1 cellular context compared by ENCODE assay signal in the genomic region with DNA sequence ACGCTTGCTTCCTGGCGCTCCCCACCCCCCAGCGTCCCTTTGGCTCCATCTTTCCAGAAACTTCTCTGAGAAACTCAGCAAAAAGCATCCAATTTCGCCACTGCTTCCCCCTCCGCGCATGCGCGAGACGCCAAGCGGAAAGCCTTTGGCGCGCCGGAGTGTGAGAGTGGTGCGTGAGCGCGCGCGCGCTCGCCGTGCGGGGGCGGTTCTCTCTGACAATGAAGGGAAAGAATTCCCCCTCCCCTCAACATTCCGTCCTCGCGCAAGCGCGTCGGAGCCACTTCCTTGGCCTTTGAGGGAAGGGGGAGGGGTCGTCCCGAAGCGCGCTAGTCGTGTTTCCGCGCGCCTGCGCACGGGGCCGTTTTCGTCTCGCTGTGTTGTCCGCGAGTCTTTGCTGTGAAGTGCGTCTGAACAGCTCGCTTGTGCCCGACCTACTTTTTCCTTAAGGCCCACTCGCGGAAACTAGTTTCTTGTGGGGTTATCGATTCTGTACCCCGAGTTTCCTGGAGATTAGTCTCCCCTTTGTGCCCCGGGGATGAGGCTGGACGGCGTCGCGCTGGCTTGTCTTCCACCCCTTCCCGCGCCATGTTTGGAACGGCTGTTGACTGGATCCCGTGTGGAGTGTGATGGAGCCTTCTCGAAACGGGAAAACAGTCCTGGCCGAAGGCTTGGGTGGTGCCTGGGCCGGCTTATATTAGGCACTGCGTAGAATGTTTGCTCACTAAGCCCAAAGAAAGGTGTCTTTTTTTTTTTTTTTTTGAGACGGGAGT.
TF ChIP-seq lines count a peak whose summit lies in the region.

No MANE protein-coding gene starts in this region.

TF ChIP-seq in HepG2, 621 proteins besides CTCF, POLR2A, EP300 and RAD21 (continued from another document and continues in another):
- TF ChIP-seq, protein P1, sequence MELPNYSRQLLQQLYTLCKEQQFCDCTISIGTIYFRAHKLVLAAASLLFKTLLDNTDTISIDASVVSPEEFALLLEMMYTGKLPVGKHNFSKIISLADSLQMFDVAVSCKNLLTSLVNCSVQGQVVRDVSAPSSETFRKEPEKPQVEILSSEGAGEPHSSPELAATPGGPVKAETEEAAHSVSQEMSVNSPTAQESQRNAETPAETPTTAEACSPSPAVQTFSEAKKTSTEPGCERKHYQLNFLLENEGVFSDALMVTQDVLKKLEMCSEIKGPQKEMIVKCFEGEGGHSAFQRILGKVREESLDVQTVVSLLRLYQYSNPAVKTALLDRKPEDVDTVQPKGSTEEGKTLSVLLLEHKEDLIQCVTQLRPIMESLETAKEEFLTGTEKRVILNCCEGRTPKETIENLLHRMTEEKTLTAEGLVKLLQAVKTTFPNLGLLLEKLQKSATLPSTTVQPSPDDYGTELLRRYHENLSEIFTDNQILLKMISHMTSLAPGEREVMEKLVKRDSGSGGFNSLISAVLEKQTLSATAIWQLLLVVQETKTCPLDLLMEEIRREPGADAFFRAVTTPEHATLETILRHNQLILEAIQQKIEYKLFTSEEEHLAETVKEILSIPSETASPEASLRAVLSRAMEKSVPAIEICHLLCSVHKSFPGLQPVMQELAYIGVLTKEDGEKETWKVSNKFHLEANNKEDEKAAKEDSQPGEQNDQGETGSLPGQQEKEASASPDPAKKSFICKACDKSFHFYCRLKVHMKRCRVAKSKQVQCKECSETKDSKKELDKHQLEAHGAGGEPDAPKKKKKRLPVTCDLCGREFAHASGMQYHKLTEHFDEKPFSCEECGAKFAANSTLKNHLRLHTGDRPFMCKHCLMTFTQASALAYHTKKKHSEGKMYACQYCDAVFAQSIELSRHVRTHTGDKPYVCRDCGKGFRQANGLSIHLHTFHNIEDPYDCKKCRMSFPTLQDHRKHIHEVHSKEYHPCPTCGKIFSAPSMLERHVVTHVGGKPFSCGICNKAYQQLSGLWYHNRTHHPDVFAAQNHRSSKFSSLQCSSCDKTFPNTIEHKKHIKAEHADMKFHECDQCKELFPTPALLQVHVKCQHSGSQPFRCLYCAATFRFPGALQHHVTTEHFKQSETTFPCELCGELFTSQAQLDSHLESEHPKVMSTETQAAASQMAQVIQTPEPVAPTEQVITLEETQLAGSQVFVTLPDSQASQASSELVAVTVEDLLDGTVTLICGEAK (IDR thresholded peaks at IDR 0.05) = no peak
- TF ChIP-seq, protein P1 (CRISPR knock-in tag; IDR thresholded peaks at IDR 0.05) = no peak; the same call in 1 of the 2 replicates
- TF ChIP-seq ZSCAN21 (CRISPR knock-in tag; IDR thresholded peaks at IDR 0.05; ENCODE audit: borderline replicate concordance) = peak; percentile 78
- TF ChIP-seq, protein P2, sequence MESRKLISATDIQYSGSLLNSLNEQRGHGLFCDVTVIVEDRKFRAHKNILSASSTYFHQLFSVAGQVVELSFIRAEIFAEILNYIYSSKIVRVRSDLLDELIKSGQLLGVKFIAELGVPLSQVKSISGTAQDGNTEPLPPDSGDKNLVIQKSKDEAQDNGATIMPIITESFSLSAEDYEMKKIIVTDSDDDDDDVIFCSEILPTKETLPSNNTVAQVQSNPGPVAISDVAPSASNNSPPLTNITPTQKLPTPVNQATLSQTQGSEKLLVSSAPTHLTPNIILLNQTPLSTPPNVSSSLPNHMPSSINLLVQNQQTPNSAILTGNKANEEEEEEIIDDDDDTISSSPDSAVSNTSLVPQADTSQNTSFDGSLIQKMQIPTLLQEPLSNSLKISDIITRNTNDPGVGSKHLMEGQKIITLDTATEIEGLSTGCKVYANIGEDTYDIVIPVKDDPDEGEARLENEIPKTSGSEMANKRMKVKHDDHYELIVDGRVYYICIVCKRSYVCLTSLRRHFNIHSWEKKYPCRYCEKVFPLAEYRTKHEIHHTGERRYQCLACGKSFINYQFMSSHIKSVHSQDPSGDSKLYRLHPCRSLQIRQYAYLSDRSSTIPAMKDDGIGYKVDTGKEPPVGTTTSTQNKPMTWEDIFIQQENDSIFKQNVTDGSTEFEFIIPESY (CRISPR knock-in tag; IDR thresholded peaks at IDR 0.05) = no peak; the same call in 1 of the 2 replicates
- TF ChIP-seq, protein P3, sequence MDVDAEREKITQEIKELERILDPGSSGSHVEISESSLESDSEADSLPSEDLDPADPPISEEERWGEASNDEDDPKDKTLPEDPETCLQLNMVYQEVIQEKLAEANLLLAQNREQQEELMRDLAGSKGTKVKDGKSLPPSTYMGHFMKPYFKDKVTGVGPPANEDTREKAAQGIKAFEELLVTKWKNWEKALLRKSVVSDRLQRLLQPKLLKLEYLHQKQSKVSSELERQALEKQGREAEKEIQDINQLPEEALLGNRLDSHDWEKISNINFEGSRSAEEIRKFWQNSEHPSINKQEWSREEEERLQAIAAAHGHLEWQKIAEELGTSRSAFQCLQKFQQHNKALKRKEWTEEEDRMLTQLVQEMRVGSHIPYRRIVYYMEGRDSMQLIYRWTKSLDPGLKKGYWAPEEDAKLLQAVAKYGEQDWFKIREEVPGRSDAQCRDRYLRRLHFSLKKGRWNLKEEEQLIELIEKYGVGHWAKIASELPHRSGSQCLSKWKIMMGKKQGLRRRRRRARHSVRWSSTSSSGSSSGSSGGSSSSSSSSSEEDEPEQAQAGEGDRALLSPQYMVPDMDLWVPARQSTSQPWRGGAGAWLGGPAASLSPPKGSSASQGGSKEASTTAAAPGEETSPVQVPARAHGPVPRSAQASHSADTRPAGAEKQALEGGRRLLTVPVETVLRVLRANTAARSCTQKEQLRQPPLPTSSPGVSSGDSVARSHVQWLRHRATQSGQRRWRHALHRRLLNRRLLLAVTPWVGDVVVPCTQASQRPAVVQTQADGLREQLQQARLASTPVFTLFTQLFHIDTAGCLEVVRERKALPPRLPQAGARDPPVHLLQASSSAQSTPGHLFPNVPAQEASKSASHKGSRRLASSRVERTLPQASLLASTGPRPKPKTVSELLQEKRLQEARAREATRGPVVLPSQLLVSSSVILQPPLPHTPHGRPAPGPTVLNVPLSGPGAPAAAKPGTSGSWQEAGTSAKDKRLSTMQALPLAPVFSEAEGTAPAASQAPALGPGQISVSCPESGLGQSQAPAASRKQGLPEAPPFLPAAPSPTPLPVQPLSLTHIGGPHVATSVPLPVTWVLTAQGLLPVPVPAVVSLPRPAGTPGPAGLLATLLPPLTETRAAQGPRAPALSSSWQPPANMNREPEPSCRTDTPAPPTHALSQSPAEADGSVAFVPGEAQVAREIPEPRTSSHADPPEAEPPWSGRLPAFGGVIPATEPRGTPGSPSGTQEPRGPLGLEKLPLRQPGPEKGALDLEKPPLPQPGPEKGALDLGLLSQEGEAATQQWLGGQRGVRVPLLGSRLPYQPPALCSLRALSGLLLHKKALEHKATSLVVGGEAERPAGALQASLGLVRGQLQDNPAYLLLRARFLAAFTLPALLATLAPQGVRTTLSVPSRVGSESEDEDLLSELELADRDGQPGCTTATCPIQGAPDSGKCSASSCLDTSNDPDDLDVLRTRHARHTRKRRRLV (CRISPR knock-in tag; IDR thresholded peaks at IDR 0.05) = no peak
- no peak for TF ChIP-seq JUND (CRISPR knock-in tag; IDR thresholded peaks at IDR 0.05)
- TF ChIP-seq DNMT1 (CRISPR knock-in tag; IDR thresholded peaks at IDR 0.05) = 0 out of 2 replicates have a peak, but pooled peaks have one; percentile 50
- no peak for TF ChIP-seq ZNF558 (CRISPR knock-in tag; IDR thresholded peaks at IDR 0.05; ENCODE audit: borderline replicate concordance)
- TF ChIP-seq ZNF121 (CRISPR knock-in tag; IDR thresholded peaks at IDR 0.05) = peak; percentile 95
- TF ChIP-seq THAP7 (CRISPR knock-in tag; IDR thresholded peaks at IDR 0.05) = no peak
- TF ChIP-seq SNRNP70 (IDR thresholded peaks at IDR 0.05; ENCODE audit: low read depth, low read length) = no peak
- TF ChIP-seq ZNF672 (CRISPR knock-in tag; IDR thresholded peaks at IDR 0.05) = no peak
- TF ChIP-seq REL (CRISPR knock-in tag; conservative IDR thresholded peaks at IDR 0.05) = no peak
- peak; percentile 58; the same call in 1 of the 2 replicates for TF ChIP-seq ZBTB7A (CRISPR knock-in tag; IDR thresholded peaks at IDR 0.05)
- 0 out of 2 replicates have a peak, but pooled peaks have one; percentile 19 for TF ChIP-seq ZBTB39 (CRISPR knock-in tag; IDR thresholded peaks at IDR 0.05)
- TF ChIP-seq CBX5 (CRISPR knock-in tag; IDR thresholded peaks at IDR 0.05; ENCODE audit: borderline replicate concordance) = no peak
- TF ChIP-seq ZBTB2 (CRISPR knock-in tag; IDR thresholded peaks at IDR 0.05; ENCODE audit: low read depth) = no peak
- TF ChIP-seq SALL1 (CRISPR knock-in tag; IDR thresholded peaks at IDR 0.05) = peak; percentile 76
- TF ChIP-seq NCOA1 (CRISPR knock-in tag; IDR thresholded peaks at IDR 0.05) = no peak
- no peak for TF ChIP-seq ZNF33B (CRISPR knock-in tag; IDR thresholded peaks at IDR 0.05)
- 0 out of 2 replicates have a peak, but pooled peaks have one; percentile 21 for TF ChIP-seq KLF9 (CRISPR knock-in tag; IDR thresholded peaks at IDR 0.05; ENCODE audit: low read depth)
- TF ChIP-seq NCOR1 (IDR thresholded peaks at IDR 0.05; ENCODE audit: borderline replicate concordance, low read length) = no peak
- TF ChIP-seq RFX3 (CRISPR knock-in tag; IDR thresholded peaks at IDR 0.05) = 0 out of 2 replicates have a peak, but pooled peaks have one; percentile 13
- 0 out of 2 replicates have a peak, but pooled peaks have one; percentile 48 for TF ChIP-seq ZSCAN20 (CRISPR knock-in tag; IDR thresholded peaks at IDR 0.05; ENCODE audit: borderline replicate concordance)
- peak; percentile 61; the same call in 1 of the 2 replicates for TF ChIP-seq ISL2 (CRISPR knock-in tag; IDR thresholded peaks at IDR 0.05)
- peak; percentile 80; the same call in 1 of the 2 replicates for TF ChIP-seq HES4 (CRISPR knock-in tag; IDR thresholded peaks at IDR 0.05; ENCODE audit: borderline replicate concordance)
- no peak for TF ChIP-seq KDM4B (CRISPR knock-in tag; IDR thresholded peaks at IDR 0.05)
- TF ChIP-seq RELA (CRISPR knock-in tag; IDR thresholded peaks at IDR 0.05) = no peak
- TF ChIP-seq, protein P4, sequence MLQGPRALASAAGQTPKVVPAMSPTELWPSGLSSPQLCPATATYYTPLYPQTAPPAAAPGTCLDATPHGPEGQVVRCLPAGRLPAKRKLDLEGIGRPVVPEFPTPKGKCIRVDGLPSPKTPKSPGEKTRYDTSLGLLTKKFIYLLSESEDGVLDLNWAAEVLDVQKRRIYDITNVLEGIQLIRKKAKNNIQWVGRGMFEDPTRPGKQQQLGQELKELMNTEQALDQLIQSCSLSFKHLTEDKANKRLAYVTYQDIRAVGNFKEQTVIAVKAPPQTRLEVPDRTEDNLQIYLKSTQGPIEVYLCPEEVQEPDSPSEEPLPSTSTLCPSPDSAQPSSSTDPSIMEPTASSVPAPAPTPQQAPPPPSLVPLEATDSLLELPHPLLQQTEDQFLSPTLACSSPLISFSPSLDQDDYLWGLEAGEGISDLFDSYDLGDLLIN (CRISPR knock-in tag; IDR thresholded peaks at IDR 0.05; ENCODE audit: borderline replicate concordance) = no peak
- no peak for TF ChIP-seq ZFP62 (CRISPR knock-in tag; IDR thresholded peaks at IDR 0.05)
